8 cellular contexts compared by ENCODE assay signal in the genomic region with DNA sequence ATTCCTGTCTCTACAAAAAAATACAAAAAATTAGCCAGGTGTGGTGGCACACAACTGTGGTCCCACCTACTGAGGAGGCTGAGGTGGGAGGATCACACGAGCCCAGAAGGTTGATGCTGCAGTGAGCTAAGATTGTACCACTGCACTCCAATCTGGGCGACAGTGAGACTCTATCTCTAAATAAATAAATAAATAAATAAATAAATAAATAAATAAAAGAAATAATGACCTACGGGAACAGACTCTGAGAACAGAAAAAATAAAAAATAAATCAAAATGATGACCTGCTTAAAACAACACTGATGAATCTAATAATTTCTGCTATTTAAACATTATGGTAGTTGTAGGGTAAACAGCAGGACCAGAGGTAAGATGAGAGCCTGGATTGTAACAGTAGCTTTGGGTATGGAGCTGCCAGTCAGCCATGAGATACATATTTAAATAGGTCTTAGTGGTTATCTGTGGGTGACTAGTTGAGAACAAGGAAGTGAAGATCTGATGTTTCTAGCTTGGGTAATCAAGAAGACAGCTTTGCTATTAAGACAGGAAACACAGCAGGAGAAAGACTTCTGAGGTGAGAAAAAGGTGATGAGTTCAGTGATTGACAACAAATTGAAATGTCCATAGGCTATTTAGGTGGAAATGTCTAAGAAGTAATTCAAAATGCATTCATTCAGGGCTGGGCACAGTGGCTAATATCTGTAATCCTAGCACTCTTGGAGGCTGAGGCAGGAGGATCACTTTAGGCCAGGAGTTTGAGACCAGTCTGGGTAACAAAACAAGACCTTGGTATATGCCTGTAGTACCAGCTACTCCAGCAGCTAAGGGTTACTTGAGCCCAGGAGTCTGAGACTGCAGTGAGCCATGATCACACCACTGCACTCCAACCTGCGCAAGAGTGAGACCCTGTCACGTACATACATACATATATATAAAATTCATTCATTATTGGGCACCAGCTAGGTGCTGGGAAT. TPM values are rescaled to one million over a fixed set of nuclear protein-coding genes. Genes with fewer than 3 reads are reported as not detected.
A peak's percentile ranks its signal among the peaks of the same experiment; 100 is the strongest.
DNase-seq lines count a peak whose midpoint lies in the region; ATAC-seq and TF ChIP-seq lines count a peak whose summit lies in the region.

No MANE protein-coding gene starts in this region.

- CTCF ChIA-PET in activated CD8-positive, alpha-beta T cell treated with anti-CD3 and anti-CD28 coated beads for 36 hours (lab: Charles Lee) = interaction anchor here (1.1 to 2.3 kb wide), 4 partner anchors 10 to 42 kb away, joined by 3 to 8 read pairs (median 7); no protein-coding TSS in a partner anchor

- H3K9me2 ChIP-seq in DOHH2 (replicated peaks; ENCODE audit: control insufficient read depth, low read length) = no peaks in the 10 kb centered on the region

- H3K36me3 Mint-ChIP-seq in activated CD8-positive, alpha-beta T cell treated with anti-CD3 and anti-CD28 coated beads for 36 hours (ENCODE audit: low read depth) = peaks cover 73% of the 10 kb centered on the region

- H3K36me3 ChIP-seq in DOHH2 (ENCODE audit: control insufficient read depth, low read length) (peaks cover 71% of the 10 kb centered on the region), prostate gland (no peaks in the 10 kb centered on the region)

- H3K27me3 ChIP-seq in DOHH2 (ENCODE audit: control insufficient read depth, low read length) (no peaks in the 10 kb centered on the region), prostate gland (replicated peaks; ENCODE audit: insufficient read depth) (no peaks in the 10 kb centered on the region)

- intact Hi-C loops in activated CD8-positive, alpha-beta T cell treated with anti-CD3 and anti-CD28 coated beads for 36 hours (cut with micrococcal nuclease) = no loop called here
- intact Hi-C loops in prostate gland (cut with DNase I) = no loop called here

- no peaks in the 10 kb centered on the region for H3K9me3 Mint-ChIP-seq in activated CD8-positive, alpha-beta T cell treated with anti-CD3 and anti-CD28 coated beads for 36 hours

- peaks cover 40% of the 10 kb centered on the region for H3K4me1 ChIP-seq in DOHH2 (ENCODE audit: control insufficient read depth, low read length)
- H3K4me1 ChIP-seq in prostate gland (replicated peaks) = peaks cover 2% of the 10 kb centered on the region

- TF ChIP-seq CTCF in DOHH2 (IDR thresholded peaks at IDR 0.05; ENCODE audit: low read depth, low read length, poor library complexity, severe bottlenecking) (no peak), prostate gland (IDR thresholded peaks at IDR 0.05) (no peak)
- TF ChIP-seq CTCF in activated CD8-positive, alpha-beta T cell treated with anti-CD3 and anti-CD28 coated beads for 36 hours (IDR thresholded peaks at IDR 0.05) = no peak

- H3K4me2 ChIP-seq in DOHH2 (ENCODE audit: low read length) = peak overlapping the region; percentile 57

- POLR2A ChIA-PET in activated CD8-positive, alpha-beta T cell treated with anti-CD3 and anti-CD28 coated beads for 36 hours (lab: Charles Lee) = interaction anchor here (0.6 to 4.3 kb wide), 4 partner anchors 10 to 22 kb away, joined by 3 to 28 read pairs (median 3); no protein-coding TSS in a partner anchor

- H3K4me3 ChIP-seq in DOHH2 (ENCODE audit: low read length) (peak overlapping the region; percentile 35), prostate gland (no peak overlapping the region)

- no peak overlapping the region for H3K4me3 Mint-ChIP-seq in activated CD8-positive, alpha-beta T cell treated with anti-CD3 and anti-CD28 coated beads for 36 hours

- peaks cover 84% of the 10 kb centered on the region for H3K79me2 ChIP-seq in DOHH2 (ENCODE audit: control insufficient read depth, low read length)

- peak overlapping the region; percentile 76 for H3K27ac Mint-ChIP-seq in activated CD8-positive, alpha-beta T cell treated with anti-CD3 and anti-CD28 coated beads for 36 hours

- H3K27me3 Mint-ChIP-seq in activated CD8-positive, alpha-beta T cell treated with anti-CD3 and anti-CD28 coated beads for 36 hours = no peaks in the 10 kb centered on the region

- peaks cover 12% of the 10 kb centered on the region; the same call in 1 of the 2 replicates for H4K20me1 ChIP-seq in DOHH2 (ENCODE audit: control insufficient read depth, insufficient read depth, low read depth, low read length)

- DNase-seq in activated CD8-positive, alpha-beta T cell treated with anti-CD3 and anti-CD28 coated beads for 36 hours = no peak
- DNase-seq in prostate gland (ENCODE audit: low spot score) = no peak
- no peak for DNase-seq in glomerular visceral epithelial cell (ENCODE audit: extremely low spot score)
- DNase-seq in EL = no peak
- DNase-seq in putamen (ENCODE audit: low spot score) = no peak

- ATAC-seq in GM19455 (IDR thresholded peaks at IDR 0.05; ENCODE audit: unreplicated experiment) (peak; percentile 95), HG03196 (IDR thresholded peaks at IDR 0.05; ENCODE audit: unreplicated experiment) (peak; percentile 92)
- ATAC-seq in activated CD8-positive, alpha-beta T cell treated with anti-CD3 and anti-CD28 coated beads for 36 hours = peak; percentile 87

- peak overlapping the region; percentile 58 for H3K27ac ChIP-seq in DOHH2 (ENCODE audit: low read depth, low read length)
- no peak overlapping the region for H3K27ac ChIP-seq in prostate gland

- H3F3A ChIP-seq in DOHH2 (ENCODE audit: control insufficient read depth, insufficient read depth) = peaks cover 20% of the 10 kb centered on the region

- H3K4me1 Mint-ChIP-seq in activated CD8-positive, alpha-beta T cell treated with anti-CD3 and anti-CD28 coated beads for 36 hours (ENCODE audit: low read depth) = peaks cover 71% of the 10 kb centered on the region

- 90% methylated on average over 5 of the region's 5 CpGs for WGBS in prostate gland

- TF ChIP-seq POLR2A in prostate gland (IDR thresholded peaks at IDR 0.05) = no peak

- H3K9me3 ChIP-seq in DOHH2 (ENCODE audit: control insufficient read depth, insufficient read depth, low read length) (no peaks in the 10 kb centered on the region), prostate gland (no peaks in the 10 kb centered on the region)

RNA-seq across cellular contexts. Expression of gene RNF145, which starts 11.0 kb away (rescaled TPM):
- total RNA-seq in activated CD8-positive, alpha-beta T cell treated with anti-CD3 and anti-CD28 coated beads for 36 hours = 10 to 100 TPM; 77.5 to 87.5 TPM
- total RNA-seq in prostate gland = 10 to 100 TPM; 38.6 to 50.5 TPM
